Comparison of ENCODE assay signal across 1 cellular context in the genomic region with DNA sequence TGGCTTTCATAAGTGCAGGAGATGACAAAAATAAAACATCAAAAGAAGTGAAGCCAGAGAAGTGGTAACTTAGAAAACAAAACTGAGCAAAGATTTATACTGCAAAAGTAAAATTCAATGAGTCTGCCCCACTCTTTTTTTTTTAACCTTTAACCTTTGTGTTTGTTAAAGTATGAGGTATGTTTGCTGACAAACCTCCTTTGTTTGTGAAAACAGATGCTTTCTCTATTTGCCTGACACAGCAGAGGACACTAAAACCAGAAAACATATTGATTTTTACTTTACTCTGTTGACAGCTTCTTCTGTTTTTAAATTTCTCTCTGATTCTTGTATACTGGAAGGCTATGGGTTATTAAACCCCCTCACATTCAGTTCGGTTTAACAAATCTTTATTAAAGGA.
TF ChIP-seq lines count a peak whose summit lies in the region.

No MANE protein-coding gene starts in this region.

TF ChIP-seq in HepG2, 621 proteins besides CTCF, POLR2A, EP300 and RAD21 (continued from another document and continues in another):
- TF ChIP-seq, protein P1, sequence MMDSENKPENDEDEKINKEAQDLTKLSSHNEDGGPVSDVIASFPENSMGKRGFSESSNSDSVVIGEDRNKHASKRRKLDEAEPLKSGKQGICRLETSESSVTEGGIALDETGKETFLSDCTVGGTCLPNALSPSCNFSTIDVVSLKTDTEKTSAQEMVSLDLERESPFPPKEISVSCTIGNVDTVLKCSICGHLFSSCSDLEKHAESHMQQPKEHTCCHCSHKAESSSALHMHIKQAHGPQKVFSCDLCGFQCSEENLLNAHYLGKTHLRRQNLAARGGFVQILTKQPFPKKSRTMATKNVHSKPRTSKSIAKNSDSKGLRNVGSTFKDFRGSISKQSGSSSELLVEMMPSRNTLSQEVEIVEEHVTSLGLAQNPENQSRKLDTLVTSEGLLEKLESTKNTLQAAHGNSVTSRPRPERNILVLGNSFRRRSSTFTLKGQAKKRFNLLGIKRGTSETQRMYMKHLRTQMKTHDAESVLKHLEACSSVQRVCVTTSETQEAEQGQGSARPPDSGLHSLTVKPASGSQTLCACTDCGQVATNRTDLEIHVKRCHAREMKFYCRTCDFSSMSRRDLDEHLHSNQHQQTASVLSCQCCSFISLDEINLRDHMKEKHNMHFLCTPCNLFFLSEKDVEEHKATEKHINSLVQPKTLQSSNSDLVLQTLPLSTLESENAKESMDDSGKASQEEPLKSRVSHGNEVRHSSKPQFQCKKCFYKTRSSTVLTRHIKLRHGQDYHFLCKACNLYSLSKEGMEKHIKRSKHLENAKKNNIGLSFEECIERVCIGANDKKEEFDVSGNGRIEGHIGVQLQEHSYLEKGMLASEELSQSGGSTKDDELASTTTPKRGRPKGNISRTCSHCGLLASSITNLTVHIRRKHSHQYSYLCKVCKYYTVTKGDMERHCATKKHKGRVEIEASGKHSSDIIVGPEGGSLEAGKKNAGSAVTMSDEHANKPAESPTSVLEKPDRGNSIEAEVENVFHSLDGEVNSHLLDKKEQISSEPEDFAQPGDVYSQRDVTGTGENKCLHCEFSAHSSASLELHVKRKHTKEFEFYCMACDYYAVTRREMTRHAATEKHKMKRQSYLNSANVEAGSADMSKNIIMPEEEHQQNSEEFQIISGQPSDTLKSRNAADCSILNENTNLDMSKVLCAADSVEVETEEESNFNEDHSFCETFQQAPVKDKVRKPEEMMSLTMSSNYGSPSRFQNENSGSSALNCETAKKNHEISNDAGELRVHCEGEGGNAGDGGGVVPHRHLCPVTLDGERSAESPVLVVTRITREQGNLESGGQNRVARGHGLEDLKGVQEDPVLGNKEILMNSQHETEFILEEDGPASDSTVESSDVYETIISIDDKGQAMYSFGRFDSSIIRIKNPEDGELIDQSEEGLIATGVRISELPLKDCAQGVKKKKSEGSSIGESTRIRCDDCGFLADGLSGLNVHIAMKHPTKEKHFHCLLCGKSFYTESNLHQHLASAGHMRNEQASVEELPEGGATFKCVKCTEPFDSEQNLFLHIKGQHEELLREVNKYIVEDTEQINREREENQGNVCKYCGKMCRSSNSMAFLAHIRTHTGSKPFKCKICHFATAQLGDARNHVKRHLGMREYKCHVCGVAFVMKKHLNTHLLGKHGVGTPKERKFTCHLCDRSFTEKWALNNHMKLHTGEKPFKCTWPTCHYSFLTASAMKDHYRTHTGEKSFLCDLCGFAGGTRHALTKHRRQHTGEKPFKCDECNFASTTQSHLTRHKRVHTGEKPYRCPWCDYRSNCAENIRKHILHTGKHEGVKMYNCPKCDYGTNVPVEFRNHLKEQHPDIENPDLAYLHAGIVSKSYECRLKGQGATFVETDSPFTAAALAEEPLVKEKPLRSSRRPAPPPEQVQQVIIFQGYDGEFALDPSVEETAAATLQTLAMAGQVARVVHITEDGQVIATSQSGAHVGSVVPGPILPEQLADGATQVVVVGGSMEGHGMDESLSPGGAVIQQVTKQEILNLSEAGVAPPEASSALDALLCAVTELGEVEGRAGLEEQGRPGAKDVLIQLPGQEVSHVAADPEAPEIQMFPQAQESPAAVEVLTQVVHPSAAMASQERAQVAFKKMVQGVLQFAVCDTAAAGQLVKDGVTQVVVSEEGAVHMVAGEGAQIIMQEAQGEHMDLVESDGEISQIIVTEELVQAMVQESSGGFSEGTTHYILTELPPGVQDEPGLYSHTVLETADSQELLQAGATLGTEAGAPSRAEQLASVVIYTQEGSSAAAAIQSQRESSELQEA (CRISPR knock-in tag; IDR thresholded peaks at IDR 0.05; ENCODE audit: not compliant biosample characterization) = no peak
- no peak for TF ChIP-seq ZNF775 (CRISPR knock-in tag; IDR thresholded peaks at IDR 0.05; ENCODE audit: borderline replicate concordance)
- TF ChIP-seq, protein P2, sequence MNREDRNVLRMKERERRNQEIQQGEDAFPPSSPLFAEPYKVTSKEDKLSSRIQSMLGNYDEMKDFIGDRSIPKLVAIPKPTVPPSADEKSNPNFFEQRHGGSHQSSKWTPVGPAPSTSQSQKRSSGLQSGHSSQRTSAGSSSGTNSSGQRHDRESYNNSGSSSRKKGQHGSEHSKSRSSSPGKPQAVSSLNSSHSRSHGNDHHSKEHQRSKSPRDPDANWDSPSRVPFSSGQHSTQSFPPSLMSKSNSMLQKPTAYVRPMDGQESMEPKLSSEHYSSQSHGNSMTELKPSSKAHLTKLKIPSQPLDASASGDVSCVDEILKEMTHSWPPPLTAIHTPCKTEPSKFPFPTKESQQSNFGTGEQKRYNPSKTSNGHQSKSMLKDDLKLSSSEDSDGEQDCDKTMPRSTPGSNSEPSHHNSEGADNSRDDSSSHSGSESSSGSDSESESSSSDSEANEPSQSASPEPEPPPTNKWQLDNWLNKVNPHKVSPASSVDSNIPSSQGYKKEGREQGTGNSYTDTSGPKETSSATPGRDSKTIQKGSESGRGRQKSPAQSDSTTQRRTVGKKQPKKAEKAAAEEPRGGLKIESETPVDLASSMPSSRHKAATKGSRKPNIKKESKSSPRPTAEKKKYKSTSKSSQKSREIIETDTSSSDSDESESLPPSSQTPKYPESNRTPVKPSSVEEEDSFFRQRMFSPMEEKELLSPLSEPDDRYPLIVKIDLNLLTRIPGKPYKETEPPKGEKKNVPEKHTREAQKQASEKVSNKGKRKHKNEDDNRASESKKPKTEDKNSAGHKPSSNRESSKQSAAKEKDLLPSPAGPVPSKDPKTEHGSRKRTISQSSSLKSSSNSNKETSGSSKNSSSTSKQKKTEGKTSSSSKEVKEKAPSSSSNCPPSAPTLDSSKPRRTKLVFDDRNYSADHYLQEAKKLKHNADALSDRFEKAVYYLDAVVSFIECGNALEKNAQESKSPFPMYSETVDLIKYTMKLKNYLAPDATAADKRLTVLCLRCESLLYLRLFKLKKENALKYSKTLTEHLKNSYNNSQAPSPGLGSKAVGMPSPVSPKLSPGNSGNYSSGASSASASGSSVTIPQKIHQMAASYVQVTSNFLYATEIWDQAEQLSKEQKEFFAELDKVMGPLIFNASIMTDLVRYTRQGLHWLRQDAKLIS (CRISPR knock-in tag; IDR thresholded peaks at IDR 0.05) = no peak
- TF ChIP-seq, protein P3, sequence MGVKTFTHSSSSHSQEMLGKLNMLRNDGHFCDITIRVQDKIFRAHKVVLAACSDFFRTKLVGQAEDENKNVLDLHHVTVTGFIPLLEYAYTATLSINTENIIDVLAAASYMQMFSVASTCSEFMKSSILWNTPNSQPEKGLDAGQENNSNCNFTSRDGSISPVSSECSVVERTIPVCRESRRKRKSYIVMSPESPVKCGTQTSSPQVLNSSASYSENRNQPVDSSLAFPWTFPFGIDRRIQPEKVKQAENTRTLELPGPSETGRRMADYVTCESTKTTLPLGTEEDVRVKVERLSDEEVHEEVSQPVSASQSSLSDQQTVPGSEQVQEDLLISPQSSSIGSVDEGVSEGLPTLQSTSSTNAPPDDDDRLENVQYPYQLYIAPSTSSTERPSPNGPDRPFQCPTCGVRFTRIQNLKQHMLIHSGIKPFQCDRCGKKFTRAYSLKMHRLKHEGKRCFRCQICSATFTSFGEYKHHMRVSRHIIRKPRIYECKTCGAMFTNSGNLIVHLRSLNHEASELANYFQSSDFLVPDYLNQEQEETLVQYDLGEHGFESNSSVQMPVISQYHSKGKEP (CRISPR knock-in tag; IDR thresholded peaks at IDR 0.05) = no peak
- no peak for TF ChIP-seq ZNF256 (CRISPR knock-in tag; conservative IDR thresholded peaks at IDR 0.05)
- no peak for TF ChIP-seq ZZZ3 (CRISPR knock-in tag; IDR thresholded peaks at IDR 0.05; ENCODE audit: borderline replicate concordance)
- TF ChIP-seq ZNF460 (CRISPR knock-in tag; IDR thresholded peaks at IDR 0.05; ENCODE audit: borderline replicate concordance) = no peak
- TF ChIP-seq RXRB (CRISPR knock-in tag; IDR thresholded peaks at IDR 0.05; ENCODE audit: borderline replicate concordance) = peak; percentile 71
- TF ChIP-seq SMAD3 (CRISPR knock-in tag; IDR thresholded peaks at IDR 0.05) = peak; percentile 80
- TF ChIP-seq RORA (CRISPR knock-in tag; IDR thresholded peaks at IDR 0.05) = no peak
- TF ChIP-seq TBX3 (IDR thresholded peaks at IDR 0.05; ENCODE audit: borderline replicate concordance) = peak; percentile 59; the same call in 1 of the 2 replicates
- TF ChIP-seq RBM22 (optimal IDR thresholded peaks at IDR 0.05; ENCODE audit: low read length) = no peak
- TF ChIP-seq ELF3 (CRISPR knock-in tag; IDR thresholded peaks at IDR 0.05) = peak; percentile 47; the same call in 1 of the 2 replicates
- TF ChIP-seq, protein P4, sequence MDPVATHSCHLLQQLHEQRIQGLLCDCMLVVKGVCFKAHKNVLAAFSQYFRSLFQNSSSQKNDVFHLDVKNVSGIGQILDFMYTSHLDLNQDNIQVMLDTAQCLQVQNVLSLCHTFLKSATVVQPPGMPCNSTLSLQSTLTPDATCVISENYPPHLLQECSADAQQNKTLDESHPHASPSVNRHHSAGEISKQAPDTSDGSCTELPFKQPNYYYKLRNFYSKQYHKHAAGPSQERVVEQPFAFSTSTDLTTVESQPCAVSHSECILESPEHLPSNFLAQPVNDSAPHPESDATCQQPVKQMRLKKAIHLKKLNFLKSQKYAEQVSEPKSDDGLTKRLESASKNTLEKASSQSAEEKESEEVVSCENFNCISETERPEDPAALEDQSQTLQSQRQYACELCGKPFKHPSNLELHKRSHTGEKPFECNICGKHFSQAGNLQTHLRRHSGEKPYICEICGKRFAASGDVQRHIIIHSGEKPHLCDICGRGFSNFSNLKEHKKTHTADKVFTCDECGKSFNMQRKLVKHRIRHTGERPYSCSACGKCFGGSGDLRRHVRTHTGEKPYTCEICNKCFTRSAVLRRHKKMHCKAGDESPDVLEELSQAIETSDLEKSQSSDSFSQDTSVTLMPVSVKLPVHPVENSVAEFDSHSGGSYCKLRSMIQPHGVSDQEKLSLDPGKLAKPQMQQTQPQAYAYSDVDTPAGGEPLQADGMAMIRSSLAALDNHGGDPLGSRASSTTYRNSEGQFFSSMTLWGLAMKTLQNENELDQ (CRISPR knock-in tag; IDR thresholded peaks at IDR 0.05; ENCODE audit: borderline replicate concordance) = no peak
- TF ChIP-seq, protein P5, sequence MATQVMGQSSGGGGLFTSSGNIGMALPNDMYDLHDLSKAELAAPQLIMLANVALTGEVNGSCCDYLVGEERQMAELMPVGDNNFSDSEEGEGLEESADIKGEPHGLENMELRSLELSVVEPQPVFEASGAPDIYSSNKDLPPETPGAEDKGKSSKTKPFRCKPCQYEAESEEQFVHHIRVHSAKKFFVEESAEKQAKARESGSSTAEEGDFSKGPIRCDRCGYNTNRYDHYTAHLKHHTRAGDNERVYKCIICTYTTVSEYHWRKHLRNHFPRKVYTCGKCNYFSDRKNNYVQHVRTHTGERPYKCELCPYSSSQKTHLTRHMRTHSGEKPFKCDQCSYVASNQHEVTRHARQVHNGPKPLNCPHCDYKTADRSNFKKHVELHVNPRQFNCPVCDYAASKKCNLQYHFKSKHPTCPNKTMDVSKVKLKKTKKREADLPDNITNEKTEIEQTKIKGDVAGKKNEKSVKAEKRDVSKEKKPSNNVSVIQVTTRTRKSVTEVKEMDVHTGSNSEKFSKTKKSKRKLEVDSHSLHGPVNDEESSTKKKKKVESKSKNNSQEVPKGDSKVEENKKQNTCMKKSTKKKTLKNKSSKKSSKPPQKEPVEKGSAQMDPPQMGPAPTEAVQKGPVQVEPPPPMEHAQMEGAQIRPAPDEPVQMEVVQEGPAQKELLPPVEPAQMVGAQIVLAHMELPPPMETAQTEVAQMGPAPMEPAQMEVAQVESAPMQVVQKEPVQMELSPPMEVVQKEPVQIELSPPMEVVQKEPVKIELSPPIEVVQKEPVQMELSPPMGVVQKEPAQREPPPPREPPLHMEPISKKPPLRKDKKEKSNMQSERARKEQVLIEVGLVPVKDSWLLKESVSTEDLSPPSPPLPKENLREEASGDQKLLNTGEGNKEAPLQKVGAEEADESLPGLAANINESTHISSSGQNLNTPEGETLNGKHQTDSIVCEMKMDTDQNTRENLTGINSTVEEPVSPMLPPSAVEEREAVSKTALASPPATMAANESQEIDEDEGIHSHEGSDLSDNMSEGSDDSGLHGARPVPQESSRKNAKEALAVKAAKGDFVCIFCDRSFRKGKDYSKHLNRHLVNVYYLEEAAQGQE (IDR thresholded peaks at IDR 0.05; ENCODE audit: borderline replicate concordance in 1 of 2, low read depth in 1 of 2, low read length in 2 of 2) = no peak
- TF ChIP-seq PCBP2 (optimal IDR thresholded peaks at IDR 0.05; ENCODE audit: low read depth, low read length, poor library complexity, severe bottlenecking) = no peak
- peak; percentile 18; the same call in 1 of the 2 replicates for TF ChIP-seq HDAC1 (CRISPR knock-in tag; IDR thresholded peaks at IDR 0.05)
- TF ChIP-seq CEBPG (CRISPR knock-in tag; IDR thresholded peaks at IDR 0.05) = peak; percentile 30
- no peak for TF ChIP-seq ZBTB21 (CRISPR knock-in tag; IDR thresholded peaks at IDR 0.05)
- no peak for TF ChIP-seq HNRNPH1 (optimal IDR thresholded peaks at IDR 0.05; ENCODE audit: low read depth, low read length)
- no peak for TF ChIP-seq SOX6 (IDR thresholded peaks at IDR 0.05)
- peak; percentile 87 for TF ChIP-seq SOX6 (CRISPR knock-in tag; IDR thresholded peaks at IDR 0.05)
- TF ChIP-seq, protein P6, sequence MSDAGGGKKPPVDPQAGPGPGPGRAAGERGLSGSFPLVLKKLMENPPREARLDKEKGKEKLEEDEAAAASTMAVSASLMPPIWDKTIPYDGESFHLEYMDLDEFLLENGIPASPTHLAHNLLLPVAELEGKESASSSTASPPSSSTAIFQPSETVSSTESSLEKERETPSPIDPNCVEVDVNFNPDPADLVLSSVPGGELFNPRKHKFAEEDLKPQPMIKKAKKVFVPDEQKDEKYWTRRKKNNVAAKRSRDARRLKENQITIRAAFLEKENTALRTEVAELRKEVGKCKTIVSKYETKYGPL (CRISPR knock-in tag; IDR thresholded peaks at IDR 0.05) = no peak
- TF ChIP-seq, protein P7, sequence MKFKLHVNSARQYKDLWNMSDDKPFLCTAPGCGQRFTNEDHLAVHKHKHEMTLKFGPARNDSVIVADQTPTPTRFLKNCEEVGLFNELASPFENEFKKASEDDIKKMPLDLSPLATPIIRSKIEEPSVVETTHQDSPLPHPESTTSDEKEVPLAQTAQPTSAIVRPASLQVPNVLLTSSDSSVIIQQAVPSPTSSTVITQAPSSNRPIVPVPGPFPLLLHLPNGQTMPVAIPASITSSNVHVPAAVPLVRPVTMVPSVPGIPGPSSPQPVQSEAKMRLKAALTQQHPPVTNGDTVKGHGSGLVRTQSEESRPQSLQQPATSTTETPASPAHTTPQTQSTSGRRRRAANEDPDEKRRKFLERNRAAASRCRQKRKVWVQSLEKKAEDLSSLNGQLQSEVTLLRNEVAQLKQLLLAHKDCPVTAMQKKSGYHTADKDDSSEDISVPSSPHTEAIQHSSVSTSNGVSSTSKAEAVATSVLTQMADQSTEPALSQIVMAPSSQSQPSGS (CRISPR knock-in tag; IDR thresholded peaks at IDR 0.05) = peak; percentile 73; the same call in 1 of the 2 replicates
- no peak for TF ChIP-seq ZNF34 (CRISPR knock-in tag; IDR thresholded peaks at IDR 0.05; ENCODE audit: borderline replicate concordance)
- peak; percentile 71; the same call in 1 of the 2 replicates for TF ChIP-seq HMG20A (CRISPR knock-in tag; IDR thresholded peaks at IDR 0.05; ENCODE audit: borderline replicate concordance)
- TF ChIP-seq FOXK1 (CRISPR knock-in tag; IDR thresholded peaks at IDR 0.05; ENCODE audit: borderline replicate concordance, low read depth) = peak; percentile 57; the same call in 1 of the 2 replicates
- TF ChIP-seq HNF4A (CRISPR knock-in tag; IDR thresholded peaks at IDR 0.05) = no peak
- TF ChIP-seq ELF1 (CRISPR knock-in tag; IDR thresholded peaks at IDR 0.05) = no peak
- no peak for TF ChIP-seq ARID2 (CRISPR knock-in tag; IDR thresholded peaks at IDR 0.05; ENCODE audit: borderline replicate concordance)
